22 cellular contexts compared by ENCODE assay signal in genomic region chr1:229323885-229324553, GRCh38. TPM values are rescaled to one million over a fixed set of nuclear protein-coding genes. Genes with fewer than 3 reads are reported as not detected.
DNase-seq lines count a peak whose midpoint lies in the region; ATAC-seq, FAIRE-seq and TF ChIP-seq lines count a peak whose summit lies in the region.
"Had no signal": no experiment of that assay in that cellular context is flagged by ENCODE, and none has a peak within 500 bp of the region (broad histone marks: within the 10 kb centered on the region; RNA-seq: fewer than 3 reads in every experiment).

No MANE protein-coding gene starts in this region.

- no peak overlapping the region for H3K14ac ChIP-seq in IMR-90 (replicated peaks; ENCODE audit: low read depth, low read length)

- H4K91ac ChIP-seq in IMR-90 (ENCODE audit: insufficient read depth, low read depth, low read length) = no peak overlapping the region

- H4K5ac ChIP-seq in IMR-90 (ENCODE audit: low read depth, low read length) = no peak overlapping the region

- H3K9me3 Mint-ChIP-seq in CD4-positive, CD25-positive, alpha-beta regulatory T cell = no peaks in the 10 kb centered on the region
- no peaks in the 10 kb centered on the region for H3K9me3 Mint-ChIP-seq in mesothelial cell of epicardium
- no peaks in the 10 kb centered on the region for H3K9me3 Mint-ChIP-seq in activated CD4-positive, alpha-beta T cell treated with anti-CD3 and anti-CD28 coated beads, Interleukin-2, amount 10 ng/mL, durations not matched to agents 7 days and 5 days
- H3K9me3 Mint-ChIP-seq: CD14-positive monocyte, IgD-negative memory B cell had no signal

- no peak overlapping the region for H3K4me2 ChIP-seq in IMR-90 (ENCODE audit: low read depth, low read length)
- H3K4me2 ChIP-seq: A549, PC-9 had no signal

- H2BK5ac ChIP-seq in IMR-90 (ENCODE audit: low read depth, low read length, poor library complexity, severe bottlenecking) = peak overlapping the region; percentile 24

- no peak overlapping the region for H3K4me3 Mint-ChIP-seq in CD4-positive, CD25-positive, alpha-beta regulatory T cell
- H3K4me3 Mint-ChIP-seq in mesothelial cell of epicardium = no peak overlapping the region
- no peak overlapping the region for H3K4me3 Mint-ChIP-seq in activated CD4-positive, alpha-beta T cell treated with anti-CD3 and anti-CD28 coated beads, Interleukin-2, amount 10 ng/mL, durations not matched to agents 7 days and 5 days
- H3K4me3 Mint-ChIP-seq: B cell, CD14-positive monocyte, IgD-negative memory B cell had no signal

- no peak for TF ChIP-seq EP300 in esophagus muscularis mucosa (IDR thresholded peaks at IDR 0.05)

- peaks cover 31% of the 10 kb centered on the region for H3K36me3 ChIP-seq in CD4-positive, CD25-positive, alpha-beta regulatory T cell (ENCODE audit: control insufficient read depth, insufficient read depth, low read length)
- peaks cover 18% of the 10 kb centered on the region for H3K36me3 ChIP-seq in IMR-90 (ENCODE audit: control insufficient read depth, insufficient read depth, low read length)
- H3K36me3 ChIP-seq in esophagus muscularis mucosa = peaks cover 37 to 78% (median 49%) of the 10 kb centered on the region in 4 donors

- no peak for TF ChIP-seq POLR2A in IMR-90 (IDR thresholded peaks at IDR 0.05; ENCODE audit: low read depth, low read length)
- TF ChIP-seq POLR2A in esophagus muscularis mucosa (IDR thresholded peaks at IDR 0.05; ENCODE audit: low read depth) = no peak

- ATAC-seq in CD4-positive, CD25-positive, alpha-beta regulatory T cell (ENCODE audit: low read depth in 2 of 2) = no peak
- no peak; the same call in 1 of the 2 replicates for ATAC-seq in IMR-90 (ENCODE audit: low read depth)
- ATAC-seq: A549 had no signal

- no peak for TF ChIP-seq RAD21 in IMR-90 (IDR thresholded peaks at IDR 0.05; ENCODE audit: low read length)

- no peak for DNase-seq in CD4-positive, CD25-positive, alpha-beta regulatory T cell
- no peak for DNase-seq in IMR-90
- DNase-seq in esophagus muscularis mucosa (ENCODE audit: extremely low spot score) = peak; percentile 37
- no peak for DNase-seq in mesothelial cell of epicardium (ENCODE audit: low spot score in 2 of 2, unreplicated experiment in 2 of 2)
- DNase-seq in HTR-8/SVneo (ENCODE audit: insufficient read length, low spot score) = no peak
- no peak for DNase-seq in OCI-M1 (lab: John Stamatoyannopoulos, UW)
- no peak for DNase-seq in activated CD4-positive, alpha-beta T cell treated with anti-CD3 and anti-CD28 coated beads, Interleukin-2, amount 10 ng/mL, durations not matched to agents 7 days and 5 days
- DNase-seq: DMS 273 treated with DMSO at 0.1 percent for 48 hours, DMS79 treated with DMSO at 0.1 percent for 48 hours, H7, MG63, NCI-H1417, NCI-H187, NCI-H446, NCI-H526, PC-9, RPMI8226, SHP77 had no signal

- H3K23ac ChIP-seq in IMR-90 (ENCODE audit: low read depth, low read length) = no peak overlapping the region

- no peak overlapping the region for H3K4ac ChIP-seq in IMR-90 (ENCODE audit: low read depth, low read length)

- no peak for FAIRE-seq in HTR-8/SVneo (lab: Jason Lieb, UNC)
- FAIRE-seq: A549 had no signal

- no peak overlapping the region for H2AFZ ChIP-seq in IMR-90 (replicated peaks; ENCODE audit: low read length, poor library complexity)
- H2AFZ ChIP-seq: PC-9 had no signal

- no peak overlapping the region for H3K27ac ChIP-seq in CD4-positive, CD25-positive, alpha-beta regulatory T cell (ENCODE audit: insufficient read depth, low read length, poor library complexity, severe bottlenecking)
- no peak overlapping the region for H3K27ac ChIP-seq in IMR-90 (ENCODE audit: insufficient read depth, low read length)
- no peak overlapping the region for H3K27ac ChIP-seq in esophagus muscularis mucosa (replicated peaks in 1 of 4)
- H3K27ac ChIP-seq: A549, PC-9 had no signal

- no peak overlapping the region for H3K9ac ChIP-seq in IMR-90 (ENCODE audit: low read depth, low read length)

- H3K27ac Mint-ChIP-seq in CD4-positive, CD25-positive, alpha-beta regulatory T cell = peak overlapping the region in 2 of 3 donors; percentile 33 to 60
- H3K27ac Mint-ChIP-seq in mesothelial cell of epicardium = peak overlapping the region; percentile 64
- no peak overlapping the region for H3K27ac Mint-ChIP-seq in activated CD4-positive, alpha-beta T cell treated with anti-CD3 and anti-CD28 coated beads, Interleukin-2, amount 10 ng/mL, durations not matched to agents 7 days and 5 days
- H3K27ac Mint-ChIP-seq: B cell had no signal

- no peak for TF ChIP-seq CTCF in IMR-90 (conservative IDR thresholded peaks at IDR 0.05; ENCODE audit: low read depth, low read length)
- TF ChIP-seq CTCF in esophagus muscularis mucosa (IDR thresholded peaks at IDR 0.05) = no peak
- TF ChIP-seq CTCF in mesothelial cell of epicardium (IDR thresholded peaks at IDR 0.05; ENCODE audit: unreplicated experiment) = no peak

- intact Hi-C loops in IMR-90 (cut with micrococcal nuclease) = no loop called here
- intact Hi-C loops in esophagus muscularis mucosa (cut with DNase I) = no loop called here

- no peaks in the 10 kb centered on the region for H4K20me1 ChIP-seq in IMR-90 (ENCODE audit: insufficient read depth, low read length)

- peaks cover 17% of the 10 kb centered on the region for H3K4me1 ChIP-seq in CD4-positive, CD25-positive, alpha-beta regulatory T cell (ENCODE audit: control insufficient read depth, insufficient read depth, low read length, poor library complexity, severe bottlenecking)
- H3K4me1 ChIP-seq in IMR-90 (ENCODE audit: control insufficient read depth, insufficient read depth, low read length) (peaks cover 7% of the 10 kb centered on the region), esophagus muscularis mucosa (peaks cover 0 to 5% (median 0%) of the 10 kb centered on the region in 4 donors)
- H3K4me1 ChIP-seq: A549 had no signal

- peaks cover 44% of the 10 kb centered on the region for H3K36me3 Mint-ChIP-seq in CD4-positive, CD25-positive, alpha-beta regulatory T cell
- H3K36me3 Mint-ChIP-seq in mesothelial cell of epicardium = peaks cover 35% of the 10 kb centered on the region
- H3K36me3 Mint-ChIP-seq in activated CD4-positive, alpha-beta T cell treated with anti-CD3 and anti-CD28 coated beads, Interleukin-2, amount 10 ng/mL, durations not matched to agents 7 days and 5 days (ENCODE audit: low read depth) = peaks cover 44% of the 10 kb centered on the region

- no peak overlapping the region for H2BK120ac ChIP-seq in IMR-90 (ENCODE audit: low read depth, low read length)

- H2AK9ac ChIP-seq in IMR-90 (replicated peaks; ENCODE audit: low read depth, low read length, poor library complexity) = no peak overlapping the region

- H3K27me3 ChIP-seq in CD4-positive, CD25-positive, alpha-beta regulatory T cell (ENCODE audit: control insufficient read depth, insufficient read depth, low read length) = no peaks in the 10 kb centered on the region
- no peaks in the 10 kb centered on the region for H3K27me3 ChIP-seq in IMR-90 (ENCODE audit: control insufficient read depth, insufficient read depth, low read length)
- H3K27me3 ChIP-seq in esophagus muscularis mucosa = no peaks in the 10 kb centered on the region
- H3K27me3 ChIP-seq: MG63 had no signal

- H2AK5ac ChIP-seq in IMR-90 (ENCODE audit: low read depth, low read length) = no peak overlapping the region

- H3K27me3 Mint-ChIP-seq in CD4-positive, CD25-positive, alpha-beta regulatory T cell = no peaks in the 10 kb centered on the region
- H3K27me3 Mint-ChIP-seq in mesothelial cell of epicardium (ENCODE audit: low read depth) = no peaks in the 10 kb centered on the region
- no peaks in the 10 kb centered on the region for H3K27me3 Mint-ChIP-seq in activated CD4-positive, alpha-beta T cell treated with anti-CD3 and anti-CD28 coated beads, Interleukin-2, amount 10 ng/mL, durations not matched to agents 7 days and 5 days
- H3K27me3 Mint-ChIP-seq: B cell, IgD-negative memory B cell had no signal

- peaks cover 13 to 40% (median 15%) of the 10 kb centered on the region in 4 donors for H3K4me1 Mint-ChIP-seq in CD4-positive, CD25-positive, alpha-beta regulatory T cell
- H3K4me1 Mint-ChIP-seq in mesothelial cell of epicardium = peaks cover 25% of the 10 kb centered on the region
- peaks cover 24% of the 10 kb centered on the region for H3K4me1 Mint-ChIP-seq in activated CD4-positive, alpha-beta T cell treated with anti-CD3 and anti-CD28 coated beads, Interleukin-2, amount 10 ng/mL, durations not matched to agents 7 days and 5 days

- no peak overlapping the region for H3K4me3 ChIP-seq in CD4-positive, CD25-positive, alpha-beta regulatory T cell (ENCODE audit: low read depth, low read length)
- H3K4me3 ChIP-seq in IMR-90 (ENCODE audit: insufficient read depth, low read depth, low read length) = no peak overlapping the region
- H3K4me3 ChIP-seq in esophagus muscularis mucosa = no peak overlapping the region
- H3K4me3 ChIP-seq: A549, MG63, PC-9 had no signal

- no peak overlapping the region for H3K56ac ChIP-seq in IMR-90 (ENCODE audit: extremely low read depth, insufficient read depth, low read length)

- CTCF ChIA-PET in IMR-90 (lab: Yijun Ruan, JAX) = no interaction called here
- CTCF ChIA-PET in activated CD4-positive, alpha-beta T cell treated with anti-CD3 and anti-CD28 coated beads, Interleukin-2, amount 10 ng/mL, durations not matched to agents 7 days and 5 days (lab: Charles Lee) = interaction anchor here (1.0 kb wide), 1 partner anchor 12 kb away, joined by 3 read pairs; no protein-coding TSS in a partner anchor

- no peak overlapping the region for H2BK20ac ChIP-seq in IMR-90 (ENCODE audit: low read depth, low read length)

- POLR2A ChIA-PET in IMR-90 (lab: Charles Lee; ENCODE audit: unreplicated experiment) = interaction anchor here (0.5 kb wide), 1 partner anchor 13 kb away, joined by 3 read pairs; no protein-coding TSS in a partner anchor
- POLR2A ChIA-PET in activated CD4-positive, alpha-beta T cell treated with anti-CD3 and anti-CD28 coated beads, Interleukin-2, amount 10 ng/mL, durations not matched to agents 7 days and 5 days (lab: Charles Lee) = no interaction called here

- no peak overlapping the region for H3K18ac ChIP-seq in IMR-90 (ENCODE audit: low read depth, low read length)

- in situ Hi-C loops in IMR-90 (cut with MboI; ENCODE audit: low sequenced_read_pairs) = no loop called here

- no peaks in the 10 kb centered on the region; a peak in 1 of 4 replicates for H3K79me1 ChIP-seq in IMR-90 (ENCODE audit: low read depth in 1 of 2, low read length in 2 of 2)

- no TSS peak for BruUV-seq in IMR-90 (replicated peaks; lab: Mats Ljungman, UMichigan)

- dilution Hi-C loops in IMR-90 (cut with HindIII; ENCODE audit: low sequenced_read_pairs, unreplicated experiment) = no loop called here

- no peaks in the 10 kb centered on the region for H3K9me3 ChIP-seq in CD4-positive, CD25-positive, alpha-beta regulatory T cell (ENCODE audit: control insufficient read depth in 2 of 2, low read length in 2 of 2)
- H3K9me3 ChIP-seq in IMR-90 (ENCODE audit: control insufficient read depth, insufficient read depth, low read length) = no peaks in the 10 kb centered on the region
- no peaks in the 10 kb centered on the region for H3K9me3 ChIP-seq in esophagus muscularis mucosa
- H3K9me3 ChIP-seq: A549, MG63 had no signal

- no peak overlapping the region for H2BK15ac ChIP-seq in IMR-90 (ENCODE audit: low read depth, low read length)

- H3K9me1 ChIP-seq in IMR-90 (ENCODE audit: insufficient read depth, low read length) = no peaks in the 10 kb centered on the region

- H4K8ac ChIP-seq in IMR-90 (ENCODE audit: low read depth in 2 of 2, low read length in 2 of 2) = no peak overlapping the region

- WGBS in IMR-90 (ENCODE audit: extremely low coverage in 2 of 2, insufficient read length in 1 of 2), 2 experiments = no CpG with 5 or more reads among the region's 2 CpGs
- 95% methylated on average over 2 of the region's 2 CpGs for WGBS in esophagus muscularis mucosa

RNA-seq across cellular contexts. Expression of gene CCSAP, which starts 18.8 kb away (rescaled TPM):
- total RNA-seq in CD4-positive, CD25-positive, alpha-beta regulatory T cell = 8.9 TPM
- 1 to 10 TPM; 1.5 to 3.3 (median 2.3) TPM for polyA plus RNA-seq in CD4-positive, CD25-positive, alpha-beta regulatory T cell
- 3.8 and 9.7 TPM in 2 replicates for total RNA-seq in IMR-90 (2012; rRNA removed)
- polyA plus RNA-seq in IMR-90 (2012; rRNA removed) = 1.8 and 2.3 TPM in 2 replicates
- 0.31 and 0.35 TPM in 2 replicates for polyA plus RNA-seq in IMR-90 (2012; cell fraction: cytosol; rRNA removed)
- 0.41 and 2.7 TPM in 2 replicates for polyA plus RNA-seq in IMR-90 (2012; cell fraction: nucleus; rRNA removed; ENCODE audit: low replicate concordance)
- 1 to 10 TPM; 4.1 to 5.1 (median 4.7) TPM for total RNA-seq in esophagus muscularis mucosa
- 7.6 to 8.6 TPM (median 8.3 TPM) in 3 replicates for total RNA-seq in mesothelial cell of epicardium
- total RNA-seq in activated CD4-positive, alpha-beta T cell treated with anti-CD3 and anti-CD28 coated beads, Interleukin-2, amount 10 ng/mL, durations not matched to agents 7 days and 5 days = 10 to 100 TPM in 1 of 2 experiments, 1 to 10 TPM in 1; 9.1 to 10.1 TPM

RNA-seq across cellular contexts. Expression of gene RAB4A, which starts 53.1 kb away (rescaled TPM):
- total RNA-seq in CD4-positive, CD25-positive, alpha-beta regulatory T cell = 33.4 TPM
- 10 to 100 TPM; 23.2 to 27.1 (median 24.3) TPM for polyA plus RNA-seq in CD4-positive, CD25-positive, alpha-beta regulatory T cell
- total RNA-seq in IMR-90 (2012; rRNA removed) = 26.2 and 33.3 TPM in 2 replicates
- polyA plus RNA-seq in IMR-90 (2012; rRNA removed) = 23.9 and 25.6 TPM in 2 replicates
- 24.6 and 26.8 TPM in 2 replicates for polyA plus RNA-seq in IMR-90 (2012; cell fraction: cytosol; rRNA removed)
- polyA plus RNA-seq in IMR-90 (2012; cell fraction: nucleus; rRNA removed; ENCODE audit: low replicate concordance) = 9.4 and 14.7 TPM in 2 replicates
- total RNA-seq in esophagus muscularis mucosa = 100 to 1,000 TPM in 3 of 4 donors, 10 to 100 TPM in 1; 94.9 to 129 (median 108) TPM
- 58.7 to 66.5 TPM (median 59.8 TPM) in 3 replicates for total RNA-seq in mesothelial cell of epicardium
- 10 to 100 TPM; 35.5 to 41.0 TPM for total RNA-seq in activated CD4-positive, alpha-beta T cell treated with anti-CD3 and anti-CD28 coated beads, Interleukin-2, amount 10 ng/mL, durations not matched to agents 7 days and 5 days
